14 cellular contexts compared by ENCODE assay signal in the genomic region with DNA sequence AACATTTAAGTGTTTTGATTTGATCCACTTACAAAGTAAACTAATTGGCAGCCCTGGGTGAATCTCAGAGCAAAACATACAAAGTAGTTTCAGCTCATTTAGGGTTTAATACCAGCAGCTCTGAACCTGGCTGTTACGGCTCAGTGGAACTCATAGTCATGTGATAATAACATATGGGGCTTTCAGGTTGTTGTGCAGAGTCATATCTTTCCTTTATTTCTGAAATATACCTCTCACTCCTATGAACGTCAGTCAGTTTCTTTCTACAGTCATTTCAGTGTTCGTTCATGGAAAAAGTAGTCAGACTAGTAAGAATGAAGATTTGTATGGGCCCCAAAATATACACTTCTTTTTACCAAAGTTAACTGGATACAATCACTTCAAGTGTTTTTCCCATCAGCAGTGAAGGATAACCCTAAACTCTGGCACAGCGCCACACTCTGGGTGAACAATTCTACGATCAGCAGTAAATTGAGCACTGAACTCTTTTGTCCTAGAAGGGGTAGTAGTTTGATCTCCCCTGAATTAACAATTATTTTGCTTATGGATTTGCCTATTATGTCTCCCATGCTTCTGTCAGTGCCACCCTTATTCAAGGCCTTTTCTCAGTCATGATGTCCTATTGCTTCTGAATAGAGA.
DNase-seq lines count a peak whose midpoint lies in the region; ATAC-seq, FAIRE-seq and TF ChIP-seq lines count a peak whose summit lies in the region.
"Had no signal": no experiment of that assay in that cellular context is flagged by ENCODE, and none has a peak within 500 bp of the region (broad histone marks: within the 10 kb centered on the region; RNA-seq: fewer than 3 reads in every experiment).

No MANE protein-coding gene starts in this region.

- ATAC-seq in GM19023 (IDR thresholded peaks at IDR 0.05; ENCODE audit: unreplicated experiment) = peak; percentile 96
- ATAC-seq in GM21619 (IDR thresholded peaks at IDR 0.05; ENCODE audit: unreplicated experiment) = peak; percentile 89
- peak; percentile 72 for ATAC-seq in HG03135 (IDR thresholded peaks at IDR 0.05; ENCODE audit: unreplicated experiment)
- ATAC-seq in GM12878 = peak; percentile 94
- no peak for ATAC-seq in activated CD8-positive, alpha-beta T cell treated with anti-CD3 and anti-CD28 coated beads for 36 hours
- ATAC-seq: HepG2, sciatic nerve had no signal

- H3K27me3 ChIP-seq in GM12878 (replicated peaks in 1 of 2; ENCODE audit: control insufficient read depth in 2 of 2, insufficient read depth in 2 of 2, low read length in 1 of 2) (no peaks in the 10 kb centered on the region), right atrium auricular region (no peaks in the 10 kb centered on the region)

- no peaks in the 10 kb centered on the region for H3K9me3 Mint-ChIP-seq in activated CD8-positive, alpha-beta T cell treated with anti-CD3 and anti-CD28 coated beads for 36 hours
- H3K9me3 Mint-ChIP-seq: activated T-helper 1 cell treated with anti-CD3 and anti-CD28 coated beads, Interleukin-12 subunit alpha, Interleukin-12 subunit beta, Interleukin-2, Interleukin-4 antibody, amounts not matched to agents 30 ng/mL and 10 ng/mL and 1 ng/mL, durations not matched to agents 14 hours and 24 hours and 36 hours had no signal

- H2AFZ ChIP-seq in GM12878 (ENCODE audit: control insufficient read depth, low read depth, low read length) = no peak overlapping the region

- no peak for TF ChIP-seq CTCF in GM12878 (IDR thresholded peaks at IDR 0.05 in 2 of 3, conservative IDR thresholded peaks at IDR 0.05 in 1 of 3; ENCODE audit: control insufficient read depth in 2 of 3, extremely low read depth in 1 of 3, insufficient read depth in 1 of 3, low read depth in 3 of 3, low read length in 3 of 3)
- no peak for TF ChIP-seq CTCF in right atrium auricular region (IDR thresholded peaks at IDR 0.05)
- no peak for TF ChIP-seq CTCF in activated CD8-positive, alpha-beta T cell treated with anti-CD3 and anti-CD28 coated beads for 36 hours (IDR thresholded peaks at IDR 0.05)

- no peaks in the 10 kb centered on the region for H3K4me1 Mint-ChIP-seq in activated CD8-positive, alpha-beta T cell treated with anti-CD3 and anti-CD28 coated beads for 36 hours (ENCODE audit: low read depth)
- H3K4me1 Mint-ChIP-seq: central memory CD8-positive, alpha-beta T cell had no signal

- SMC1A ChIA-PET in GM12878 (lab: Charles Lee; ENCODE audit: uncharacterized antibody, unreplicated experiment) = interaction anchor here (0.6 kb wide), 1 partner anchor 61 kb away, joined by 3 read pairs; no protein-coding TSS in a partner anchor

- no peak overlapping the region for H3K4me3 ChIP-seq in GM12878
- no peak overlapping the region for H3K4me3 ChIP-seq in right atrium auricular region

- no peaks in the 10 kb centered on the region for H3K27me3 Mint-ChIP-seq in activated CD8-positive, alpha-beta T cell treated with anti-CD3 and anti-CD28 coated beads for 36 hours
- H3K27me3 Mint-ChIP-seq: central memory CD8-positive, alpha-beta T cell had no signal

- TF ChIP-seq POLR2A in GM12878 (IDR thresholded peaks at IDR 0.05; ENCODE audit: low read depth, low read length) = no peak

- peak overlapping the region; percentile 39; the same call in 1 of the 2 replicates for H3K27ac ChIP-seq in GM12878 (ENCODE audit: control insufficient read depth, insufficient read depth)
- H3K27ac ChIP-seq in right atrium auricular region = no peak overlapping the region

- H3K4me2 ChIP-seq in GM12878 (ENCODE audit: control insufficient read depth, insufficient read depth) = peak overlapping the region; percentile 35; the same call in 1 of the 2 replicates

- no peaks in the 10 kb centered on the region for H3K9me3 ChIP-seq in GM12878 (replicated peaks; ENCODE audit: control insufficient read depth, insufficient read depth, low read length)
- no peaks in the 10 kb centered on the region for H3K9me3 ChIP-seq in right atrium auricular region

- peak; percentile 75 for FAIRE-seq in GM12878 (lab: Jason Lieb, UNC)
- FAIRE-seq: G401.6, HepG2 had no signal

- no peak overlapping the region for H3K27ac Mint-ChIP-seq in activated CD8-positive, alpha-beta T cell treated with anti-CD3 and anti-CD28 coated beads for 36 hours
- H3K27ac Mint-ChIP-seq: activated T-helper 1 cell treated with anti-CD3 and anti-CD28 coated beads, Interleukin-12 subunit alpha, Interleukin-12 subunit beta, Interleukin-2, Interleukin-4 antibody, amounts not matched to agents 30 ng/mL and 10 ng/mL and 1 ng/mL, durations not matched to agents 14 hours and 24 hours and 36 hours had no signal

- 0 out of 2 replicates have a peak, but pooled peaks have one; percentile 7 for TF ChIP-seq RAD21 in GM12878 (IDR thresholded peaks at IDR 0.05; ENCODE audit: insufficient read depth, low read depth, low read length)

- in situ Hi-C loops in GM12878 (cut with MboI) = no loop called here

- intact Hi-C loops in GM12878 (cut with micrococcal nuclease; ENCODE audit: unreplicated experiment) = no loop called here
- intact Hi-C loops in activated CD8-positive, alpha-beta T cell treated with anti-CD3 and anti-CD28 coated beads for 36 hours (cut with micrococcal nuclease) = no loop called here

- TF ChIP-seq EP300 in GM12878 (IDR thresholded peaks at IDR 0.05; ENCODE audit: borderline replicate concordance in 1 of 2, control insufficient read depth in 1 of 2, low read depth in 2 of 2, low read length in 2 of 2) = peak; percentile 90 to 94; a peak in 3 of 4 replicates

- WGBS in GM12878 (ENCODE audit: insufficient coverage, insufficient replicate concordance, low lambda C conversion rate, missing lambda C conversion rate) = 31% methylated on average over 5 of the region's 5 CpGs

- H3K36me3 ChIP-seq in GM12878 (ENCODE audit: control insufficient read depth in 2 of 2, insufficient read depth in 2 of 2, low read length in 1 of 2) = no peaks in the 10 kb centered on the region
- no peaks in the 10 kb centered on the region for H3K36me3 ChIP-seq in right atrium auricular region

- H3K4me1 ChIP-seq in GM12878 (ENCODE audit: control insufficient read depth, insufficient read depth, low read length) = 0 out of 2 replicates have a peak, but pooled peaks cover 4% of the 10 kb centered on the region
- no peaks in the 10 kb centered on the region for H3K4me1 ChIP-seq in right atrium auricular region

- RAD21 ChIA-PET in GM12878 (lab: Charles Lee; ENCODE audit: unreplicated experiment) = no interaction called here

- BruUV-seq in GM12878 (replicated peaks; lab: Mats Ljungman, UMichigan) = no TSS peak

- DNase-seq in GM12878 (ENCODE audit: low read depth, low spot score) = peak; percentile 30
- DNase-seq in right atrium auricular region (ENCODE audit: low spot score) = no peak
- DNase-seq in activated CD8-positive, alpha-beta T cell treated with anti-CD3 and anti-CD28 coated beads for 36 hours = no peak
- DNase-seq in DMS153 (lab: John Stamatoyannopoulos, UW) = no peak
- DNase-seq: mesenchymal stem cell, NCI-H774 had no signal

- no peaks in the 10 kb centered on the region for H3K36me3 Mint-ChIP-seq in activated CD8-positive, alpha-beta T cell treated with anti-CD3 and anti-CD28 coated beads for 36 hours (ENCODE audit: low read depth)

- H3K4me3 Mint-ChIP-seq in activated CD8-positive, alpha-beta T cell treated with anti-CD3 and anti-CD28 coated beads for 36 hours = no peak overlapping the region
- H3K4me3 Mint-ChIP-seq: activated T-helper 1 cell treated with anti-CD3 and anti-CD28 coated beads, Interleukin-12 subunit alpha, Interleukin-12 subunit beta, Interleukin-2, Interleukin-4 antibody, amounts not matched to agents 30 ng/mL and 10 ng/mL and 1 ng/mL, durations not matched to agents 14 hours and 24 hours and 36 hours; central memory CD8-positive, alpha-beta T cell had no signal

- H3K79me2 ChIP-seq in GM12878 (ENCODE audit: control insufficient read depth, insufficient read depth, low read length) = no peaks in the 10 kb centered on the region

- POLR2A ChIA-PET in GM12878 (lab: Charles Lee) = no interaction called here
- POLR2A ChIA-PET in activated CD8-positive, alpha-beta T cell treated with anti-CD3 and anti-CD28 coated beads for 36 hours (lab: Charles Lee) = no interaction called here

- H4K20me1 ChIP-seq in GM12878 (ENCODE audit: control insufficient read depth, insufficient read depth) = no peaks in the 10 kb centered on the region

- CTCF ChIA-PET in GM12878 (lab: Yijun Ruan, JAX) = no interaction called here
- CTCF ChIA-PET in activated CD8-positive, alpha-beta T cell treated with anti-CD3 and anti-CD28 coated beads for 36 hours (lab: Charles Lee) = no interaction called here

- no peak overlapping the region for H3K9ac ChIP-seq in GM12878 (ENCODE audit: control insufficient read depth, insufficient read depth, low read length)

TF ChIP-seq in GM12878, 131 proteins besides CTCF, POLR2A, EP300 and RAD21 (continues in another document):
- TF ChIP-seq, protein P1, sequence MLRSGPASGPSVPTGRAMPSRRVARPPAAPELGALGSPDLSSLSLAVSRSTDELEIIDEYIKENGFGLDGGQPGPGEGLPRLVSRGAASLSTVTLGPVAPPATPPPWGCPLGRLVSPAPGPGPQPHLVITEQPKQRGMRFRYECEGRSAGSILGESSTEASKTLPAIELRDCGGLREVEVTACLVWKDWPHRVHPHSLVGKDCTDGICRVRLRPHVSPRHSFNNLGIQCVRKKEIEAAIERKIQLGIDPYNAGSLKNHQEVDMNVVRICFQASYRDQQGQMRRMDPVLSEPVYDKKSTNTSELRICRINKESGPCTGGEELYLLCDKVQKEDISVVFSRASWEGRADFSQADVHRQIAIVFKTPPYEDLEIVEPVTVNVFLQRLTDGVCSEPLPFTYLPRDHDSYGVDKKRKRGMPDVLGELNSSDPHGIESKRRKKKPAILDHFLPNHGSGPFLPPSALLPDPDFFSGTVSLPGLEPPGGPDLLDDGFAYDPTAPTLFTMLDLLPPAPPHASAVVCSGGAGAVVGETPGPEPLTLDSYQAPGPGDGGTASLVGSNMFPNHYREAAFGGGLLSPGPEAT (IDR thresholded peaks at IDR 0.05; ENCODE audit: low read depth) = peak; percentile 67; the same call in 1 of the 2 replicates
- TF ChIP-seq SMC3 (IDR thresholded peaks at IDR 0.05; ENCODE audit: borderline replicate concordance, low read length) (no peak), DPF2 (IDR thresholded peaks at IDR 0.05) (0 out of 2 replicates have a peak, but pooled peaks have one; percentile 59), TCF7 (IDR thresholded peaks at IDR 0.05; ENCODE audit: borderline replicate concordance) (0 out of 2 replicates have a peak, but pooled peaks have one; percentile 11), MTA2 (IDR thresholded peaks at IDR 0.05; ENCODE audit: low read depth) (peak; percentile 79), ETV6 (conservative IDR thresholded peaks at IDR 0.05 in 1 of 2, IDR thresholded peaks at IDR 0.05 in 1 of 2; ENCODE audit: borderline replicate concordance in 1 of 2, low read depth in 1 of 2) (0 out of 4 replicates have a peak, but pooled peaks of 1 of the 2 experiments have one; percentile 6), SMAD5 (IDR thresholded peaks at IDR 0.05; ENCODE audit: low read depth) (no peak), MEF2B (IDR thresholded peaks at IDR 0.05; ENCODE audit: partially characterized antibody, poor library complexity, severe bottlenecking) (peak; percentile 45), BHLHE40 (IDR thresholded peaks at IDR 0.05; ENCODE audit: borderline replicate concordance in 1 of 2, low read depth in 2 of 2, low read length in 1 of 2) (peak; percentile 46 to 49; a peak in 2 of 4 replicates), GABPA (IDR thresholded peaks at IDR 0.05; ENCODE audit: low read depth) (no peak)
